23 cellular contexts compared by ENCODE assay signal in the genomic region with DNA sequence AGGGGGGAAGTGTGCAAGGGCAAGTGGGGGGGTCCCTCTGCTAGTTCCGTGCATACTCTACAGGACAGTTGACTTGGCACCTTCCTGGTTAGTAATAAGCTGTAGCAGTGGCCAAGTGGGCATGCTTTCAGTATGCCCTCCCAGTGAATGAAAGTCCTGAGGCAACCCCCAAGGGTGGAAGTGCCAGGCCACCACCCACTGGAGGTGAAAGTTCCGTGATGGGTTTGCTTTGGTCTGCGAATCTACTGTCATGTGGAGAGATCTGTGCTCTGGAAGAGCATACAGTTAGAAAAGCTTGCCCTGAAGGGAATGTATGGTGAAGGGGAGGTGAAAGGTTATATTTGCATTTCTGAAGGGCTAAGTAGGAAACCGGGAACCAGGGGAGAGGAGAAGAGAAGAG. TPM values are rescaled to one million over a fixed set of nuclear protein-coding genes. Genes with fewer than 3 reads are reported as not detected.
"Had no signal": no experiment of that assay in that cellular context is flagged by ENCODE, and none has a peak within 500 bp of the region (broad histone marks: within the 10 kb centered on the region; RNA-seq: fewer than 3 reads in every experiment).

No MANE protein-coding gene starts in this region.

- H3K9me3 ChIP-seq: body of pancreas, colonic mucosa, gastrocnemius medialis, heart left ventricle, spleen, thoracic aorta, upper lobe of right lung had no signal

- H3K27me3 Mint-ChIP-seq: activated naive CD8-positive, alpha-beta T cell treated with anti-CD3 and anti-CD28 coated beads for 36 hours; stimulated activated naive B cell treated with anti-CD40 and anti-IgM and Interleukin-4, amounts not matched to agents 10 μg/mL and 1 μg/mL and 100 μg/mL, for 72 hours had no signal

- H3K9me3 Mint-ChIP-seq: activated naive CD8-positive, alpha-beta T cell treated with anti-CD3 and anti-CD28 coated beads for 36 hours; activated T-helper 1 cell treated with anti-CD3 and anti-CD28 coated beads, Interleukin-12 subunit alpha, Interleukin-12 subunit beta, Interleukin-2, Interleukin-4 antibody, amounts not matched to agents 30 ng/mL and 10 ng/mL and 1 ng/mL, durations not matched to agents 14 hours and 24 hours and 36 hours; natural killer cell; stimulated activated naive B cell treated with anti-CD40 and anti-IgM and Interleukin-4, amounts not matched to agents 10 μg/mL and 1 μg/mL and 100 μg/mL, for 72 hours had no signal

- DNase-seq: activated CD4-positive, alpha-beta T cell treated with anti-CD3 and anti-CD28 coated beads, Interleukin-2, amount 50 U/mL, for 1 hour; activated naive CD4-positive, alpha-beta T cell; activated naive CD8-positive, alpha-beta T cell treated with anti-CD3 and anti-CD28 coated beads for 36 hours; body of pancreas; central memory CD4-positive, alpha-beta T cell; colonic mucosa; gastrocnemius medialis; heart left ventricle; kidney glomerular epithelial cell; natural killer cell; spleen; stimulated activated CD4-positive, alpha-beta T cell treated with anti-CD3 and anti-CD28 coated beads, Interleukin-4, amount 100 ng/mL, for 4 hours; stimulated activated naive B cell treated with anti-CD40 and anti-IgM and Interleukin-4, amounts not matched to agents 10 μg/mL and 1 μg/mL and 100 μg/mL, for 72 hours; T1000; upper lobe of right lung had no signal

- ATAC-seq: activated CD4-positive, CD25-positive, alpha-beta regulatory T cell treated with anti-CD3 and anti-CD28 coated beads, Interleukin-2, amount 50 U/mL, for 24 hours; body of pancreas; esophagus mucosa; gastrocnemius medialis; heart left ventricle; natural killer cell; stimulated activated naive B cell treated with anti-CD40 and anti-IgM and Interleukin-4, amounts not matched to agents 10 μg/mL and 1 μg/mL and 100 μg/mL, for 72 hours; upper lobe of right lung had no signal

- H3K36me3 Mint-ChIP-seq: natural killer cell had no signal

- H3K4me3 ChIP-seq: body of pancreas, colonic mucosa, gastrocnemius medialis, heart left ventricle, spleen, thoracic aorta, upper lobe of right lung had no signal

- H3K27ac ChIP-seq: body of pancreas, colonic mucosa, gastrocnemius medialis, spleen, thoracic aorta, upper lobe of right lung had no signal

- H3K4me3 Mint-ChIP-seq: activated naive CD8-positive, alpha-beta T cell treated with anti-CD3 and anti-CD28 coated beads for 36 hours; activated T-helper 1 cell treated with anti-CD3 and anti-CD28 coated beads, Interleukin-12 subunit alpha, Interleukin-12 subunit beta, Interleukin-2, Interleukin-4 antibody, amounts not matched to agents 30 ng/mL and 10 ng/mL and 1 ng/mL, durations not matched to agents 14 hours and 24 hours and 36 hours; natural killer cell; stimulated activated naive B cell treated with anti-CD40 and anti-IgM and Interleukin-4, amounts not matched to agents 10 μg/mL and 1 μg/mL and 100 μg/mL, for 72 hours had no signal

- H3K36me3 ChIP-seq: colonic mucosa, thoracic aorta had no signal

- H3K27ac Mint-ChIP-seq: activated T-helper 1 cell treated with anti-CD3 and anti-CD28 coated beads, Interleukin-12 subunit alpha, Interleukin-12 subunit beta, Interleukin-2, Interleukin-4 antibody, amounts not matched to agents 30 ng/mL and 10 ng/mL and 1 ng/mL, durations not matched to agents 14 hours and 24 hours and 36 hours; stimulated activated naive B cell treated with anti-CD40 and anti-IgM and Interleukin-4, amounts not matched to agents 10 μg/mL and 1 μg/mL and 100 μg/mL, for 72 hours had no signal

- H3K4me1 ChIP-seq: colonic mucosa had no signal

- H3K27me3 ChIP-seq: body of pancreas, colonic mucosa, gastrocnemius medialis, heart left ventricle, spleen, upper lobe of right lung had no signal

RNA-seq across cellular contexts. Expression of gene PRKACG, which starts 31.9 kb away (rescaled TPM):
- total RNA-seq: activated CD8-positive, alpha-beta memory T cell treated with anti-CD3 and anti-CD28 coated beads for 36 hours; activated naive CD8-positive, alpha-beta T cell treated with anti-CD3 and anti-CD28 coated beads for 36 hours; activated T-helper 1 cell treated with anti-CD3 and anti-CD28 coated beads, Interleukin-12 subunit alpha, Interleukin-12 subunit beta, Interleukin-2, Interleukin-4 antibody, amounts not matched to agents 30 ng/mL and 10 ng/mL and 1 ng/mL, durations not matched to agents 14 hours and 24 hours and 36 hours; body of pancreas; colonic mucosa; esophagus mucosa; gastrocnemius medialis; heart left ventricle; lower leg skin; natural killer cell; renal cortical epithelial cell; spleen; T-helper 1 cell treated with Interleukin-12 subunit alpha and Interleukin-12 subunit beta and Interleukin-4 antibody, amounts not matched to agents 30 ng/mL and 1 ng/mL, for 36 hours; thoracic aorta; upper lobe of right lung had no signal
- polyA plus RNA-seq: heart left ventricle, spleen had no signal
